8 cellular contexts compared by ENCODE assay signal in the genomic region with DNA sequence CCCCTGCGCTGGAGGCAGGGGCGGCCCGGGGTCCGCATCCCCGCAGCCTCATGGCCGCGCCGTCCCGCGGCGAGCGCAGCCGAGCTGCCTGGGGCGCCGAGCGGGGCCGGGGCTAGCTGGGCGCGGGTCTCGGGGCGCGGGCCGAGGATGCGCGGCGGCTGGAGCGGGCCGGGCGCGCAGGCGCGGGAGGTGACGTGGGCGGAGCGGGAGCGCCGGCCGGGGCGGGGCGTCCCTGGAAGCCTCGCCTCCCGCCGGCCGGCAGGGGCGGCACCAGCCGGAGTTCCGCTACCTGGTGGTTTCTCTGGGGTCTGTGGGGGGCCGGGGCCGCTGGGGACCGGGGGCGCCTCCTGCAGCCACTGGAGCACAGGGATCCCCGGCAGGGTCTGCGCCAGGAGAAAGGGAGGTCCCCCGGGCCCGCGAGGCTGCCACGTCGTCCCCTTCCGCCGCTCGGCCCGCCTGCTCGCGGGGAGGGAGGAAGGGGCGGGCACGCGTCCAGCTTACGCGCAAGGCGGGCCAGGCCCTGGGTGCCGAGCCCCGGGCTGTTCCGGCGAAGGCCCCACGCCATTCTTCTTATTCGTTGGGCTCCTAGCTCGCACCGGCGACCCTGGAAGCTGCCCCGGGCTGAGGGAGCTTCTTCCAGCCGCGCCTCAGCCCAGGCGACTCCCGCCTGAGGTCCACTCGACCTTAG. TPM values are rescaled to one million over a fixed set of nuclear protein-coding genes. Genes with fewer than 3 reads are reported as not detected.
A peak's percentile ranks its signal among the peaks of the same experiment; 100 is the strongest.
DNase-seq lines count a peak whose midpoint lies in the region; ATAC-seq and TF ChIP-seq lines count a peak whose summit lies in the region.

A gene with protein sequence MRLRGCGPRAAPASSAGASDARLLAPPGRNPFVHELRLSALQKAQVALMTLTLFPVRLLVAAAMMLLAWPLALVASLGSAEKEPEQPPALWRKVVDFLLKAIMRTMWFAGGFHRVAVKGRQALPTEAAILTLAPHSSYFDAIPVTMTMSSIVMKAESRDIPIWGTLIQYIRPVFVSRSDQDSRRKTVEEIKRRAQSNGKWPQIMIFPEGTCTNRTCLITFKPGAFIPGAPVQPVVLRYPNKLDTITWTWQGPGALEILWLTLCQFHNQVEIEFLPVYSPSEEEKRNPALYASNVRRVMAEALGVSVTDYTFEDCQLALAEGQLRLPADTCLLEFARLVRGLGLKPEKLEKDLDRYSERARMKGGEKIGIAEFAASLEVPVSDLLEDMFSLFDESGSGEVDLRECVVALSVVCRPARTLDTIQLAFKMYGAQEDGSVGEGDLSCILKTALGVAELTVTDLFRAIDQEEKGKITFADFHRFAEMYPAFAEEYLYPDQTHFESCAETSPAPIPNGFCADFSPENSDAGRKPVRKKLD (minus strand): TSS at position 168 of the 688 bp plus-strand sequence. CDS start 116 bp downstream, at position 52.

- intact Hi-C loops in T-helper 2 cell treated with Interferon-gamma antibody and Interleukin-4, amounts not matched to agents 100 ng/mL and 5 ng/mL, for 36 hours (cut with micrococcal nuclease), result loop anchor here (1.0 to 10.0 kb wide), 4 partner anchors 12 to 629 kb away; a partner anchor contains a TSS
- intact Hi-C loops in right cardiac atrium (cut with DNase I), result no loop called here
- intact Hi-C loops in vagina (cut with DNase I), result no loop called here

- TF ChIP-seq POLR2A in GM15510 (IDR thresholded peaks at IDR 0.05; ENCODE audit: borderline replicate concordance, extremely low read depth, insufficient read length), result peak; percentile 66
- TF ChIP-seq POLR2A in vagina (IDR thresholded peaks at IDR 0.05), result peak in 1 of 2 donors; percentile 41

- ATAC-seq in HG02642 (IDR thresholded peaks at IDR 0.05; ENCODE audit: poor library complexity, unreplicated experiment), result peak; percentile 79
- ATAC-seq in right cardiac atrium, result peak; percentile 93 to 94

- H3K4me3 ChIP-seq in right cardiac atrium (ENCODE audit: low read length), result peak within 1 kb of the TSS; percentile 96
- H3K4me3 ChIP-seq in vagina, result peak within 1 kb of the TSS; percentile 66 to 96

- no peaks in the 10 kb centered on the region for H3K36me3 ChIP-seq in vagina

- WGBS in right cardiac atrium, result 2% methylated on average over 85 of the region's 85 CpGs

- peak within 1 kb of the TSS; percentile 40 for H3K27ac ChIP-seq in angular gyrus (ENCODE audit: low read depth, low read length)
- peak within 1 kb of the TSS; percentile 15 for H3K27ac ChIP-seq in right cardiac atrium (ENCODE audit: low read length)
- peak within 1 kb of the TSS; percentile 83 for H3K27ac ChIP-seq in vagina

- peak; percentile 51 for DNase-seq in NCI-H1105 (lab: John Stamatoyannopoulos, UW)
- DNase-seq in right cardiac atrium, result peak; percentile 90 to 96 (median 93)
- peak; percentile 69 for DNase-seq in putamen (ENCODE audit: low spot score)
- peak; percentile 81 to 95 for DNase-seq in vagina (ENCODE audit: extremely low spot score in 2 of 2)

- H3K27me3 ChIP-seq in right cardiac atrium (ENCODE audit: control insufficient read depth, insufficient read depth), result no peaks in the 10 kb centered on the region
- H3K27me3 ChIP-seq in vagina, result no peaks in the 10 kb centered on the region

- no peak for TF ChIP-seq CTCF in vagina (IDR thresholded peaks at IDR 0.05)

- H3K9me3 ChIP-seq in right cardiac atrium (ENCODE audit: control insufficient read depth, low read length) (no peaks in the 10 kb centered on the region), vagina (no peaks in the 10 kb centered on the region)

- H3K4me1 ChIP-seq in right cardiac atrium (ENCODE audit: control insufficient read depth, insufficient read depth, low read length) (no peaks in the 10 kb centered on the region), vagina (peaks cover 26% of the 10 kb centered on the region)

RNA-seq across cellular contexts. Expression of the gene that starts here (rescaled TPM):
- 73.9 and 74.9 TPM in 2 replicates for total RNA-seq in T-helper 2 cell treated with Interferon-gamma antibody and Interleukin-4, amounts not matched to agents 100 ng/mL and 5 ng/mL, for 36 hours
- total RNA-seq in right cardiac atrium (10 to 100 TPM; 11.0 to 19.7 (median 15.5) TPM), vagina (29.7 TPM)
- 15.6 TPM for polyA plus RNA-seq in right cardiac atrium

Comparison
In these comparisons a context has a peak if more than half of its experiments do, and no peak if none do; other contexts are left out.
1. Peak in every context shown above with its lines: DNase-seq, ATAC-seq, H3K4me3 ChIP-seq and H3K27ac ChIP-seq.
2. H3K27ac ChIP-seq: peak in every context shown above with its lines; median percentile 83 in vagina; 40 in angular gyrus; 15 in right cardiac atrium.